ENCODE assay signal across 8 cellular contexts in genomic region chr7:117731455-117731854, GRCh38.
DNase-seq lines count a peak whose midpoint lies in the region; ATAC-seq and TF ChIP-seq lines count a peak whose summit lies in the region.

No MANE protein-coding gene starts in this region.

- H3K9me3 ChIP-seq in thyroid gland (no peaks in the 10 kb centered on the region), MG63 (no peaks in the 10 kb centered on the region)

- H3K36me3 ChIP-seq in GM06990 (ENCODE audit: control insufficient read depth, insufficient read depth, low read length): no peaks in the 10 kb centered on the region
- peaks cover 0 to 16% of the 10 kb centered on the region in 2 donors for H3K36me3 ChIP-seq in thyroid gland
- H3K36me3 ChIP-seq in MG63: no peaks in the 10 kb centered on the region

- H3K27me3 ChIP-seq in GM06990 (replicated peaks; ENCODE audit: control insufficient read depth, insufficient read depth, low read length) (no peaks in the 10 kb centered on the region), thyroid gland (no peaks in the 10 kb centered on the region), MG63 (no peaks in the 10 kb centered on the region)

- no peaks in the 10 kb centered on the region for H3K4me1 ChIP-seq in thyroid gland

- H3K9me3 Mint-ChIP-seq in activated naive CD8-positive, alpha-beta T cell treated with anti-CD3 and anti-CD28 coated beads for 36 hours: no peaks in the 10 kb centered on the region
- no peaks in the 10 kb centered on the region for H3K9me3 Mint-ChIP-seq in natural killer cell

- H3K27me3 Mint-ChIP-seq in activated naive CD8-positive, alpha-beta T cell treated with anti-CD3 and anti-CD28 coated beads for 36 hours: peaks cover 19% of the 10 kb centered on the region
- H3K27me3 Mint-ChIP-seq in natural killer cell (ENCODE audit: low read depth in 2 of 2): peaks cover 3 to 7% of the 10 kb centered on the region in 2 donors

- TF ChIP-seq CTCF in GM06990 (IDR thresholded peaks at IDR 0.05; ENCODE audit: insufficient read depth, low read length, poor library complexity, severe bottlenecking) (no peak), natural killer cell (IDR thresholded peaks at IDR 0.05) (no peak), thyroid gland (IDR thresholded peaks at IDR 0.05) (no peak)

- H3K4me3 Mint-ChIP-seq in activated naive CD8-positive, alpha-beta T cell treated with anti-CD3 and anti-CD28 coated beads for 36 hours: no peak overlapping the region
- no peak overlapping the region for H3K4me3 Mint-ChIP-seq in natural killer cell

- H3K36me3 Mint-ChIP-seq in activated naive CD8-positive, alpha-beta T cell treated with anti-CD3 and anti-CD28 coated beads for 36 hours: no peaks in the 10 kb centered on the region
- H3K36me3 Mint-ChIP-seq in natural killer cell: no peaks in the 10 kb centered on the region

- DNase-seq in GM06990 (ENCODE audit: extremely low read depth, insufficient read length): peak; percentile 21
- peak; percentile 13 for DNase-seq in activated naive CD8-positive, alpha-beta T cell treated with anti-CD3 and anti-CD28 coated beads for 36 hours
- no peak for DNase-seq in natural killer cell
- DNase-seq in thyroid gland: no peak
- no peak for DNase-seq in MG63
- DNase-seq in hepatic stellate cell (ENCODE audit: low spot score): no peak

- no peak overlapping the region for H3K27ac ChIP-seq in thyroid gland

- TF ChIP-seq POLR2A in thyroid gland (IDR thresholded peaks at IDR 0.05): no peak

- WGBS in thyroid gland, 2 donors: 65 to 75% methylated on average over 6 of the region's 6 CpGs

- H3K27ac Mint-ChIP-seq in activated naive CD8-positive, alpha-beta T cell treated with anti-CD3 and anti-CD28 coated beads for 36 hours: no peak overlapping the region
- no peak overlapping the region for H3K27ac Mint-ChIP-seq in natural killer cell

- H3K4me3 ChIP-seq in GM06990 (replicated peaks; ENCODE audit: low read depth, low read length): no peak overlapping the region
- H3K4me3 ChIP-seq in thyroid gland (replicated peaks in 1 of 3): no peak overlapping the region
- H3K4me3 ChIP-seq in MG63: no peak overlapping the region

- no peaks in the 10 kb centered on the region for H3K4me1 Mint-ChIP-seq in activated naive CD8-positive, alpha-beta T cell treated with anti-CD3 and anti-CD28 coated beads for 36 hours
- H3K4me1 Mint-ChIP-seq in natural killer cell: no peaks in the 10 kb centered on the region

- intact Hi-C loops in natural killer cell (cut with micrococcal nuclease) (no loop called here), thyroid gland (cut with DNase I) (no loop called here)

- peak; percentile 83 for ATAC-seq in GM19328 (IDR thresholded peaks at IDR 0.05; ENCODE audit: unreplicated experiment)
- ATAC-seq in HG03097 (IDR thresholded peaks at IDR 0.05; ENCODE audit: low FRiP score, unreplicated experiment): peak; percentile 60
- no peak for ATAC-seq in natural killer cell

Comparison
In these comparisons a context has a peak if more than half of its experiments do, and no peak if none do; other contexts are left out.
1. DNase-seq: peak in GM06990 (single experiment) and activated naive CD8-positive, alpha-beta T cell treated with anti-CD3 and anti-CD28 coated beads for 36 hours (single experiment); none in natural killer cell (single experiment), thyroid gland (0 of 2), MG63 (single experiment) and hepatic stellate cell (single experiment).
2. ATAC-seq: peak in GM19328 (single experiment) and HG03097 (single experiment); none in natural killer cell (0 of 3).